1 cellular context compared by ENCODE assay signal in the genomic region with DNA sequence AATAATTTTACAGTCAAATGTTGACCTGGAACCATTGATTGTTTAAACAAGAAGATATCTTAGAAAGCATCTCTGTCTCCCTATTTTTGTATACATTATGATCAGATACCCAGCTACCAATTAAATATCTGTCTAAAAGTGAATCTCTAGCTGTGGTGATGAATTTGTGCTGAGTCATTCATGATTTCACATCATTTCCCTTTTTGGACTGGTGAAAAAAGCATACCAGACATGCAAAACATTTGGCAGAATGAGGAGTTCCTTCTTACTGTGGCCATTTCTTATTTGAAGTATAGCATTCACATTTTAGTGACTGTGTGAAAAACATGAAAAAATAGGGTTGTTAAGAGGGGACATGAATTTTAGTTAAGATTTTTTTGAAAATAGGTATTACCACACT.
A peak's percentile ranks its signal among the peaks of the same experiment; 100 is the strongest.
TF ChIP-seq lines count a peak whose summit lies in the region.

No MANE protein-coding gene starts in this region.

TF ChIP-seq in HepG2, 621 proteins besides CTCF, POLR2A, EP300 and RAD21 (continued from another document):
- TF ChIP-seq MAFF (IDR thresholded peaks at IDR 0.05; ENCODE audit: low read depth, low read length) (peak; percentile 39), TBX2 (CRISPR knock-in tag; IDR thresholded peaks at IDR 0.05; ENCODE audit: borderline replicate concordance) (no peak)
TF ChIP-seq in HepG2: peak in this region for 4.
